ENCODE assay signal across 5 cellular contexts in the genomic region with DNA sequence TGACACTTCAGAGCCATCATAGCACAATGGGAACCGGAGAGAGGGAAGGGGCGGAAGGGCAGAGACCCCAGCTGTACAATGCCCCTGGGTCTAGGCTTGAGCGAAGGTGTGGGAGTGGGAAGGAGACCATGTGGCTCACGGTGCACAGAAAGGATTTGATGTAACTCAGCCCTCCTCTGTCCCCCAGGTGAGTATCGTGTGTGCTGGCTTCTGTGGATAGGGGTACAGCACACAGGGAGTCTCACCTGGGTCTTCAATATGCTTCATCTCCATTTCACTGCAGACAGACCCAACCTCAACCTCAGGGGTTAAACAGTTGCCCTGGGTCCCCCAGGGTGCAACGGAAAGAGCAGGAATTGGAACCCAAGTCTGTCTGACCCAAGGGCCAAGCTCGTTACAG.
"Had no signal": no experiment of that assay in that cellular context is flagged by ENCODE, and none has a peak within 500 bp of the region (broad histone marks: within the 10 kb centered on the region; RNA-seq: fewer than 3 reads in every experiment).

No MANE protein-coding gene starts in this region.

- H3K4me3 Mint-ChIP-seq: GM23338, H9 had no signal

- DNase-seq: H9, HCEC 1CT, IMR-90 had no signal

- H3K27ac Mint-ChIP-seq: GM23338, H9 had no signal

- H3K4me3 ChIP-seq: GM23338, K562 had no signal

- ATAC-seq: GM23338, K562 had no signal

- H3K9me3 Mint-ChIP-seq: GM23338 had no signal

- H3K4me1 Mint-ChIP-seq: H9 had no signal

- H3K4me2 ChIP-seq: GM23338 had no signal
